Comparison of ENCODE assay signal across 1 cellular context in genomic region chr1:15848929-15849774, GRCh38.
TF ChIP-seq lines count a peak whose summit lies in the region.

No MANE protein-coding gene starts in this region.

TF ChIP-seq in HepG2, 621 proteins besides CTCF, POLR2A, EP300 and RAD21 (continued from another document and continues in another):
- TF ChIP-seq, protein P1, sequence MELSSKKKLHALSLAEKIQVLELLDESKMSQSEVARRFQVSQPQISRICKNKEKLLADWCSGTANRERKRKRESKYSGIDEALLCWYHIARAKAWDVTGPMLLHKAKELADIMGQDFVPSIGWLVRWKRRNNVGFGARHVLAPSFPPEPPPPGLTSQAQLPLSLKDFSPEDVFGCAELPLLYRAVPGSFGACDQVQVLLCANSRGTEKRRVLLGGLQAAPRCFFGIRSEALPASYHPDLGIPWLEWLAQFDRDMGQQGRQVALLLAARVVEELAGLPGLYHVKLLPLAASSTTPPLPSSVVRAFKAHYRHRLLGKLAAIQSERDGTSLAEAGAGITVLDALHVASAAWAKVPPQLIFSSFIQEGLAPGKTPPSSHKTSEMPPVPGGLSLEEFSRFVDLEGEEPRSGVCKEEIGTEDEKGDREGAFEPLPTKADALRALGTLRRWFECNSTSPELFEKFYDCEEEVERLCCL (CRISPR knock-in tag; IDR thresholded peaks at IDR 0.05; ENCODE audit: borderline replicate concordance) = no peak
- TF ChIP-seq SAP130 (CRISPR knock-in tag; IDR thresholded peaks at IDR 0.05; ENCODE audit: low read depth) (peak; percentile 74), ZNF350 (CRISPR knock-in tag; IDR thresholded peaks at IDR 0.05; ENCODE audit: borderline replicate concordance, low read depth) (peak; percentile 78), HOXA7 (CRISPR knock-in tag; IDR thresholded peaks at IDR 0.05) (no peak), MAFK (conservative IDR thresholded peaks at IDR 0.05 in 1 of 2, IDR thresholded peaks at IDR 0.05 in 1 of 2; ENCODE audit: low read length in 2 of 2) (no peak), MZF1 (CRISPR knock-in tag; IDR thresholded peaks at IDR 0.05; ENCODE audit: borderline replicate concordance) (no peak), ZBTB49 (CRISPR knock-in tag; IDR thresholded peaks at IDR 0.05; ENCODE audit: borderline replicate concordance) (no peak), SNAI1 (CRISPR knock-in tag; IDR thresholded peaks at IDR 0.05; ENCODE audit: borderline replicate concordance) (no peak), AGO2 (optimal IDR thresholded peaks at IDR 0.05; ENCODE audit: low read depth, low read length) (no peak), FOSL2 (CRISPR knock-in tag; IDR thresholded peaks at IDR 0.05) (peak; percentile 54; the same call in 1 of the 2 replicates), THYN1 (CRISPR knock-in tag; IDR thresholded peaks at IDR 0.05; ENCODE audit: borderline replicate concordance, low read depth) (no peak), HES4 (CRISPR knock-in tag; IDR thresholded peaks at IDR 0.05; ENCODE audit: borderline replicate concordance) (no peak), ZNF232 (CRISPR knock-in tag; IDR thresholded peaks at IDR 0.05; ENCODE audit: borderline replicate concordance) (peak; percentile 43; the same call in 1 of the 2 replicates), REPIN1 (CRISPR knock-in tag; IDR thresholded peaks at IDR 0.05; ENCODE audit: borderline replicate concordance, low read depth) (peak; percentile 67; the same call in 1 of the 2 replicates), SRSF1 (optimal IDR thresholded peaks at IDR 0.05; ENCODE audit: low read depth, low read length) (peak; percentile 73), MLX (CRISPR knock-in tag; IDR thresholded peaks at IDR 0.05) (no peak), ZNF841 (CRISPR knock-in tag; IDR thresholded peaks at IDR 0.05; ENCODE audit: borderline replicate concordance) (no peak), ZNF713 (CRISPR knock-in tag; IDR thresholded peaks at IDR 0.05) (no peak), MIER2 (CRISPR knock-in tag; IDR thresholded peaks at IDR 0.05) (no peak), ZBTB21 (CRISPR knock-in tag; IDR thresholded peaks at IDR 0.05) (no peak), PITX1 (CRISPR knock-in tag; IDR thresholded peaks at IDR 0.05) (peak; percentile 49; the same call in 1 of the 2 replicates), NFIC (IDR thresholded peaks at IDR 0.05; ENCODE audit: low read length) (0 out of 2 replicates have a peak, but pooled peaks have one; percentile 14), ZNF780A (CRISPR knock-in tag; IDR thresholded peaks at IDR 0.05) (0 out of 2 replicates have a peak, but pooled peaks have one; percentile 33), ZNF18 (CRISPR knock-in tag; IDR thresholded peaks at IDR 0.05; ENCODE audit: insufficient replicate concordance) (peak; percentile 34), ZFP37 (CRISPR knock-in tag; IDR thresholded peaks at IDR 0.05; ENCODE audit: borderline replicate concordance) (no peak), ATAD3A (CRISPR knock-in tag; IDR thresholded peaks at IDR 0.05) (no peak), JUNB (CRISPR knock-in tag; IDR thresholded peaks at IDR 0.05; ENCODE audit: borderline replicate concordance) (0 out of 2 replicates have a peak, but pooled peaks have one; percentile 9), TMF1 (CRISPR knock-in tag; IDR thresholded peaks at IDR 0.05; ENCODE audit: low read depth) (no peak), ZNF746 (CRISPR knock-in tag; IDR thresholded peaks at IDR 0.05) (peak; percentile 67; the same call in 1 of the 2 replicates), RFX1 (IDR thresholded peaks at IDR 0.05) (peak; percentile 10; the same call in 1 of the 2 replicates), ZSCAN25 (CRISPR knock-in tag; IDR thresholded peaks at IDR 0.05) (no peak; the same call in 1 of the 2 replicates), BCL6 (CRISPR knock-in tag; IDR thresholded peaks at IDR 0.05) (peak; percentile 47; the same call in 1 of the 2 replicates), ZBTB8A (CRISPR knock-in tag; IDR thresholded peaks at IDR 0.05; ENCODE audit: borderline replicate concordance, low read depth) (no peak), HMG20A (CRISPR knock-in tag; IDR thresholded peaks at IDR 0.05; ENCODE audit: borderline replicate concordance) (no peak), ZNF512B (CRISPR knock-in tag; IDR thresholded peaks at IDR 0.05; ENCODE audit: borderline replicate concordance) (no peak), TBX2 (CRISPR knock-in tag; IDR thresholded peaks at IDR 0.05; ENCODE audit: borderline replicate concordance) (peak; percentile 79; the same call in 1 of the 2 replicates), MIXL1 (CRISPR knock-in tag; IDR thresholded peaks at IDR 0.05) (0 out of 2 replicates have a peak, but pooled peaks have one; percentile 28), ZNF234 (CRISPR knock-in tag; conservative IDR thresholded peaks at IDR 0.05) (no peak), NAIF1 (CRISPR knock-in tag; IDR thresholded peaks at IDR 0.05; ENCODE audit: borderline replicate concordance) (0 out of 2 replicates have a peak, but pooled peaks have one; percentile 34), ZNF652 (CRISPR knock-in tag; IDR thresholded peaks at IDR 0.05; ENCODE audit: borderline replicate concordance, low read depth) (no peak), ZNF12 (CRISPR knock-in tag; IDR thresholded peaks at IDR 0.05) (no peak), KDM4B (CRISPR knock-in tag; IDR thresholded peaks at IDR 0.05) (no peak), SETDB1 (CRISPR knock-in tag; IDR thresholded peaks at IDR 0.05; ENCODE audit: borderline replicate concordance) (no peak), DNMT1 (CRISPR knock-in tag; IDR thresholded peaks at IDR 0.05) (no peak), PAXIP1 (CRISPR knock-in tag; conservative IDR thresholded peaks at IDR 0.05) (peak; percentile 70; the same call in 1 of the 2 replicates)
- TF ChIP-seq, protein P2, sequence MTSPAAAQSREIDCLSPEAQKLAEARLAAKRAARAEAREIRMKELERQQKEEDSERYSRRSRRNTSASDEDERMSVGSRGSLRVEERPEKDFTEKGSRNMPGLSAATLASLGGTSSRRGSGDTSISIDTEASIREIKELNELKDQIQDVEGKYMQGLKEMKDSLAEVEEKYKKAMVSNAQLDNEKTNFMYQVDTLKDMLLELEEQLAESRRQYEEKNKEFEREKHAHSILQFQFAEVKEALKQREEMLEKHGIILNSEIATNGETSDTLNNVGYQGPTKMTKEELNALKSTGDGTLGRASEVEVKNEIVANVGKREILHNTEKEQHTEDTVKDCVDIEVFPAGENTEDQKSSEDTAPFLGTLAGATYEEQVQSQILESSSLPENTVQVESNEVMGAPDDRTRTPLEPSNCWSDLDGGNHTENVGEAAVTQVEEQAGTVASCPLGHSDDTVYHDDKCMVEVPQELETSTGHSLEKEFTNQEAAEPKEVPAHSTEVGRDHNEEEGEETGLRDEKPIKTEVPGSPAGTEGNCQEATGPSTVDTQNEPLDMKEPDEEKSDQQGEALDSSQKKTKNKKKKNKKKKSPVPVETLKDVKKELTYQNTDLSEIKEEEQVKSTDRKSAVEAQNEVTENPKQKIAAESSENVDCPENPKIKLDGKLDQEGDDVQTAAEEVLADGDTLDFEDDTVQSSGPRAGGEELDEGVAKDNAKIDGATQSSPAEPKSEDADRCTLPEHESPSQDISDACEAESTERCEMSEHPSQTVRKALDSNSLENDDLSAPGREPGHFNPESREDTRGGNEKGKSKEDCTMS (CRISPR knock-in tag; conservative IDR thresholded peaks at IDR 0.05) = no peak
- TF ChIP-seq, protein P3, sequence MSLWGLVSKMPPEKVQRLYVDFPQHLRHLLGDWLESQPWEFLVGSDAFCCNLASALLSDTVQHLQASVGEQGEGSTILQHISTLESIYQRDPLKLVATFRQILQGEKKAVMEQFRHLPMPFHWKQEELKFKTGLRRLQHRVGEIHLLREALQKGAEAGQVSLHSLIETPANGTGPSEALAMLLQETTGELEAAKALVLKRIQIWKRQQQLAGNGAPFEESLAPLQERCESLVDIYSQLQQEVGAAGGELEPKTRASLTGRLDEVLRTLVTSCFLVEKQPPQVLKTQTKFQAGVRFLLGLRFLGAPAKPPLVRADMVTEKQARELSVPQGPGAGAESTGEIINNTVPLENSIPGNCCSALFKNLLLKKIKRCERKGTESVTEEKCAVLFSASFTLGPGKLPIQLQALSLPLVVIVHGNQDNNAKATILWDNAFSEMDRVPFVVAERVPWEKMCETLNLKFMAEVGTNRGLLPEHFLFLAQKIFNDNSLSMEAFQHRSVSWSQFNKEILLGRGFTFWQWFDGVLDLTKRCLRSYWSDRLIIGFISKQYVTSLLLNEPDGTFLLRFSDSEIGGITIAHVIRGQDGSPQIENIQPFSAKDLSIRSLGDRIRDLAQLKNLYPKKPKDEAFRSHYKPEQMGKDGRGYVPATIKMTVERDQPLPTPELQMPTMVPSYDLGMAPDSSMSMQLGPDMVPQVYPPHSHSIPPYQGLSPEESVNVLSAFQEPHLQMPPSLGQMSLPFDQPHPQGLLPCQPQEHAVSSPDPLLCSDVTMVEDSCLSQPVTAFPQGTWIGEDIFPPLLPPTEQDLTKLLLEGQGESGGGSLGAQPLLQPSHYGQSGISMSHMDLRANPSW (CRISPR knock-in tag; IDR thresholded peaks at IDR 0.05; ENCODE audit: borderline replicate concordance) = 0 out of 2 replicates have a peak, but pooled peaks have one; percentile 33
- TF ChIP-seq, protein P4, sequence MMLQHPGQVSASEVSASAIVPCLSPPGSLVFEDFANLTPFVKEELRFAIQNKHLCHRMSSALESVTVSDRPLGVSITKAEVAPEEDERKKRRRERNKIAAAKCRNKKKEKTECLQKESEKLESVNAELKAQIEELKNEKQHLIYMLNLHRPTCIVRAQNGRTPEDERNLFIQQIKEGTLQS (CRISPR knock-in tag; IDR thresholded peaks at IDR 0.05) = no peak
